ENCODE assay signal across 8 cellular contexts in the genomic region with DNA sequence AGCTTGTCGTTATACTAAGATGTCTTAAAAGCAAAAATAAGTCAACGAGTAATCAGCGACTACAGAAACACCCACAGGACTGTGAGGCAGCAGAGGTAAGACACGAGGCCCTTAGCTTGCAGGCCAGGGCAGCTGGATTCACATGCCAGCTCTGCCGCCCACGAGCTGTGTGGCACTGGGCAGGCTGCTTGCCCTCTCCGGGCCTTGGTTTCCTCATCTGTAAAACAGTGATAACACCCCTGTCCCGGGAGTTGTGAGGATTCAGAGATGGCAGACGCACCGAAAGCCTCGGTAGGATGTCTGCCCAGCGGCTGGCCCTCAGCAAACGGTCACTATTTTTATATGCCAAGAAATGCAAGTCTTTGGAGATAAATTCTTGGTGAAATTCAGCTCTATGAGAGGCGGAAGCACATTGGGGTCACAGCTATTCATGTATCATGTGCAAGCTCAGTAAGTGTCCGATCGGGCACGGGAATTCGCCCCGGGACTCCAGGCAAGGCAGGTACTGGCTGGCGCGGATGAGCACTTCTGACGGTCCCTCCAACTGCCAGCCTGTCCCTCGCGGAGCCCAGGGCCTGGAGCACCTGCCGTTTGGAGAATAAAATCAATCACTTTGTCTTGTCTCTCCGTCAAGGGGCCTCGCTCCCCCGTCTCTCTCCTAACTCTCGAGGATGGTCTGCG. TPM values are rescaled to one million over a fixed set of nuclear protein-coding genes. Genes with fewer than 3 reads are reported as not detected.
A peak's percentile ranks its signal among the peaks of the same experiment; 100 is the strongest.
DNase-seq lines count a peak whose midpoint lies in the region; ATAC-seq and TF ChIP-seq lines count a peak whose summit lies in the region.

No MANE protein-coding gene starts in this region.

- H3K4me3 Mint-ChIP-seq in activated T-cell treated with anti-CD3 and anti-CD28 coated beads, Interleukin-2, amount 50 U/mL, for 4 hours, result peak overlapping the region; percentile 46

- H3K4me1 ChIP-seq in adipocyte (ENCODE audit: control insufficient read depth, insufficient read depth, low read length) (peaks cover 54% of the 10 kb centered on the region), thoracic aorta (ENCODE audit: control insufficient read depth in 1 of 2, low read depth in 2 of 2) (peaks cover 14 to 59% of the 10 kb centered on the region in 2 donors)

- ATAC-seq in activated T-cell treated with anti-CD3 and anti-CD28 coated beads, Interleukin-2, amount 50 U/mL, for 4 hours, result no peak
- ATAC-seq in thoracic aorta (ENCODE audit: insufficient number of reproducible peaks, low FRiP score, low read depth), result no peak
- no peak for ATAC-seq in left lobe of liver

- H3K4me3 ChIP-seq in adipocyte (ENCODE audit: low read length) (peak overlapping the region; percentile 95), thoracic aorta (peak overlapping the region; percentile 80)

- H3K27ac ChIP-seq in thoracic aorta, result peak overlapping the region; percentile 76 to 87

- no peaks in the 10 kb centered on the region for H3K9me3 Mint-ChIP-seq in activated T-cell treated with anti-CD3 and anti-CD28 coated beads, Interleukin-2, amount 50 U/mL, for 4 hours

- no peak for DNase-seq in activated T-cell treated with anti-CD3 and anti-CD28 coated beads, Interleukin-2, amount 50 U/mL, for 4 hours
- no peak for DNase-seq in activated T-cell treated with anti-CD3 and anti-CD28 coated beads for 4 hours
- DNase-seq in adipocyte (ENCODE audit: low read depth), result no peak
- DNase-seq in kidney tubule cell (ENCODE audit: low spot score), result peak; percentile 10
- no peak for DNase-seq in thoracic aorta (ENCODE audit: low spot score)
- DNase-seq in stimulated activated CD4-positive, alpha-beta T cell treated with anti-CD3 and anti-CD28 coated beads, Interleukin-4, amount 100 ng/mL, for 4 hours, result no peak
- no peak for DNase-seq in left lobe of liver (ENCODE audit: low spot score)
- DNase-seq in stimulated activated CD4-positive, alpha-beta T cell treated with anti-CD3 and anti-CD28 coated beads, Interleukin-4, amount 100 ng/mL, for 1 hour, result no peak

- no peak for TF ChIP-seq CTCF in thoracic aorta (IDR thresholded peaks at IDR 0.05)

- no peaks in the 10 kb centered on the region for H3K36me3 Mint-ChIP-seq in activated T-cell treated with anti-CD3 and anti-CD28 coated beads, Interleukin-2, amount 50 U/mL, for 4 hours (ENCODE audit: insufficient read depth)

- peaks cover 10% of the 10 kb centered on the region for H3K4me1 Mint-ChIP-seq in activated T-cell treated with anti-CD3 and anti-CD28 coated beads, Interleukin-2, amount 50 U/mL, for 4 hours (ENCODE audit: low read depth)

- peaks cover 22% of the 10 kb centered on the region for H3K27me3 Mint-ChIP-seq in activated T-cell treated with anti-CD3 and anti-CD28 coated beads, Interleukin-2, amount 50 U/mL, for 4 hours (ENCODE audit: low read depth)

- no peaks in the 10 kb centered on the region for H3K27me3 ChIP-seq in adipocyte (replicated peaks; ENCODE audit: control insufficient read depth, insufficient read depth, low read length)
- no peaks in the 10 kb centered on the region for H3K27me3 ChIP-seq in thoracic aorta (replicated peaks; ENCODE audit: insufficient read depth)

- peak overlapping the region; percentile 94 for H3K9ac ChIP-seq in adipocyte (ENCODE audit: low read length)

- H3K9me3 ChIP-seq in adipocyte (ENCODE audit: control insufficient read depth, low read length), result no peaks in the 10 kb centered on the region
- H3K9me3 ChIP-seq in thoracic aorta, result no peaks in the 10 kb centered on the region

- H3K36me3 ChIP-seq in adipocyte (ENCODE audit: control insufficient read depth, insufficient read depth, low read length, severe bottlenecking), result peaks cover 5% of the 10 kb centered on the region
- no peaks in the 10 kb centered on the region for H3K36me3 ChIP-seq in thoracic aorta

RNA-seq across cellular contexts. Expression of a gene that starts 1.1 kb away (rescaled TPM):
- 1 to 10 TPM; 1.6 to 7.4 (median 4.3) TPM for total RNA-seq in activated T-cell treated with anti-CD3 and anti-CD28 coated beads, Interleukin-2, amount 50 U/mL, for 4 hours
- total RNA-seq in thoracic aorta (10 to 100 TPM; 59.5 to 77.3 TPM), left lobe of liver (10.5 TPM)

RNA-seq across cellular contexts. Expression of a gene that starts 57.5 kb away (rescaled TPM):
- total RNA-seq in activated T-cell treated with anti-CD3 and anti-CD28 coated beads, Interleukin-2, amount 50 U/mL, for 4 hours, result 10 to 100 TPM; 25.6 to 33.7 (median 27.2) TPM
- 10 to 100 TPM; 16.5 to 23.8 TPM for total RNA-seq in thoracic aorta
- total RNA-seq in left lobe of liver, result 4.2 TPM
